In genomic region chr6:110951986-110952794, GRCh38 we compare ENCODE assay signal across 1 cellular context.
TF ChIP-seq lines count a peak whose summit lies in the region.

No MANE protein-coding gene starts in this region.

TF ChIP-seq in HepG2, 621 proteins besides CTCF, POLR2A, EP300 and RAD21 (continued from another document and continues in another):
- TF ChIP-seq ZNF280D (CRISPR knock-in tag; IDR thresholded peaks at IDR 0.05) (no peak), FOXJ3 (CRISPR knock-in tag; IDR thresholded peaks at IDR 0.05; ENCODE audit: borderline replicate concordance) (peak; percentile 64; the same call in 1 of the 2 replicates), KLF11 (CRISPR knock-in tag; IDR thresholded peaks at IDR 0.05) (no peak), ZNF354B (CRISPR knock-in tag; IDR thresholded peaks at IDR 0.05) (no peak), HNF1B (CRISPR knock-in tag; IDR thresholded peaks at IDR 0.05) (peak; percentile 87), MAF1 (CRISPR knock-in tag; IDR thresholded peaks at IDR 0.05; ENCODE audit: borderline replicate concordance) (no peak), BATF2 (CRISPR knock-in tag; IDR thresholded peaks at IDR 0.05) (no peak), CBX1 (IDR thresholded peaks at IDR 0.05; ENCODE audit: low read depth) (no peak), ZFP36L1 (CRISPR knock-in tag; IDR thresholded peaks at IDR 0.05) (no peak), FIP1L1 (IDR thresholded peaks at IDR 0.05; ENCODE audit: borderline replicate concordance, insufficient read depth, low read depth, low read length) (no peak), NCOA2 (CRISPR knock-in tag; IDR thresholded peaks at IDR 0.05) (peak; percentile 60), AHR (CRISPR knock-in tag; IDR thresholded peaks at IDR 0.05) (no peak), ZBTB44 (CRISPR knock-in tag; IDR thresholded peaks at IDR 0.05) (no peak), HES4 (CRISPR knock-in tag; IDR thresholded peaks at IDR 0.05; ENCODE audit: borderline replicate concordance) (no peak), ZNF407 (CRISPR knock-in tag; IDR thresholded peaks at IDR 0.05; ENCODE audit: not compliant biosample characterization) (no peak), ZNF362 (CRISPR knock-in tag; IDR thresholded peaks at IDR 0.05; ENCODE audit: borderline replicate concordance) (no peak), DNMT1 (CRISPR knock-in tag; IDR thresholded peaks at IDR 0.05) (no peak), GPN1 (CRISPR knock-in tag; IDR thresholded peaks at IDR 0.05; ENCODE audit: borderline replicate concordance) (no peak), ZNF383 (CRISPR knock-in tag; IDR thresholded peaks at IDR 0.05; ENCODE audit: borderline replicate concordance) (no peak), ZNF468 (CRISPR knock-in tag; IDR thresholded peaks at IDR 0.05) (no peak), GATA4 (IDR thresholded peaks at IDR 0.05; ENCODE audit: borderline replicate concordance, low read depth) (peak; percentile 36; the same call in 1 of the 2 replicates), LCORL (IDR thresholded peaks at IDR 0.05) (no peak), LCORL (CRISPR knock-in tag; IDR thresholded peaks at IDR 0.05) (no peak; the same call in 1 of the 2 replicates), ELF3 (CRISPR knock-in tag; IDR thresholded peaks at IDR 0.05) (peak; percentile 78; the same call in 1 of the 2 replicates), SNAPC4 (CRISPR knock-in tag; IDR thresholded peaks at IDR 0.05) (no peak), RARG (CRISPR knock-in tag; IDR thresholded peaks at IDR 0.05; ENCODE audit: low read depth) (no peak), TOPORS (CRISPR knock-in tag; IDR thresholded peaks at IDR 0.05) (0 out of 2 replicates have a peak, but pooled peaks have one; percentile 14), ZNF747 (CRISPR knock-in tag; IDR thresholded peaks at IDR 0.05; ENCODE audit: borderline replicate concordance) (no peak), AGO2 (optimal IDR thresholded peaks at IDR 0.05; ENCODE audit: low read depth, low read length) (no peak), ATF5 (CRISPR knock-in tag; IDR thresholded peaks at IDR 0.05; ENCODE audit: low read depth) (no peak), KAT7 (CRISPR knock-in tag; IDR thresholded peaks at IDR 0.05; ENCODE audit: borderline replicate concordance) (no peak; the same call in 1 of the 2 replicates), KDM5B (CRISPR knock-in tag; IDR thresholded peaks at IDR 0.05; ENCODE audit: borderline replicate concordance) (no peak), PHF8 (CRISPR knock-in tag; IDR thresholded peaks at IDR 0.05) (no peak), NR3C1 (CRISPR knock-in tag; IDR thresholded peaks at IDR 0.05) (no peak), ZNF749 (CRISPR knock-in tag; IDR thresholded peaks at IDR 0.05; ENCODE audit: borderline replicate concordance) (no peak), ZNF30 (CRISPR knock-in tag; IDR thresholded peaks at IDR 0.05) (no peak), ZNF780A (CRISPR knock-in tag; IDR thresholded peaks at IDR 0.05) (no peak), EZH2 (conservative IDR thresholded peaks at IDR 0.05; ENCODE audit: low read depth, low read length) (no peak), ZNF891 (CRISPR knock-in tag; IDR thresholded peaks at IDR 0.05) (no peak), MAX (IDR thresholded peaks at IDR 0.05) (no peak), RXRA (CRISPR knock-in tag; IDR thresholded peaks at IDR 0.05) (no peak)
